Comparison of ENCODE assay signal across 23 cellular contexts in the genomic region with DNA sequence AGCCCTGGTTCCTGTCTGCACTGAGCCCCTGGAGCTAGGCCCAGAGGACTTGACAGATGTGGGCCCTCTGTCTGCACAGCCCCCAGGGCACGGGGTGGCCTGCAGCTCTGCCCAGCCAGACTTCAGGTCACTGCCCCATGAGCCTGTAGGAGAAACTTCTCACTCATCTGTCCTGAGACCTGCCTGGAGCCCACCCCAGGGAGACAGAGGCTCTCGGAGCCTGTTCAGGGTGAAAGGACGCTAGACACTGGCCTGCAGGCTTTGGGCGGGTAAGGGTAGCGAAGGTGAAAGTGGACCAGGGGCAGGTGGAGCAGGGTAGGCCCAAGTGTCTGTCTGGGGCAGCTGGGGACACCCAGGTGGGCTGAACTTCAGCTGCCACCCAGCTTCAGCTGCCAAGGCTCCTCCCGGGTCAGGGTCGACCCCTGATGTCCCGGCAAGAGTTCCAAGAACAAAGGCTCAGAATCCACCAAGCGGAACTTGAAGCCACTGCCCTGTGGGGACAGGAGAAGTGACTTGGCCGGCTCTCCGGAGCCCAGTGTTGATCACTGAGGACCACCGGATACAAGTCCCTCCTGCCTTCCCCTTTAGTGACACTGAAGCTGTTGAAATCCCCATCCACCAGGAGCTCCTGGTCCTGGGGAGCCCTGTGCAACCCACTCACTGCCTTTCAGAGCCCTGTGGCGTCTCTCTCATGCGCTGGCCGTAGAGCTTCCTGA.
A peak's percentile ranks its signal among the peaks of the same experiment; 100 is the strongest.
DNase-seq lines count a peak whose midpoint lies in the region; ATAC-seq and TF ChIP-seq lines count a peak whose summit lies in the region.
"Had no signal": no experiment of that assay in that cellular context is flagged by ENCODE, and none has a peak within 500 bp of the region (broad histone marks: within the 10 kb centered on the region; RNA-seq: fewer than 3 reads in every experiment).

No MANE protein-coding gene starts in this region.

- H3K36me3 Mint-ChIP-seq in activated naive CD4-positive, alpha-beta T cell treated with anti-CD3 and anti-CD28 coated beads, Interleukin-2, amount 50 U/mL, for 72 hours, result no peaks in the 10 kb centered on the region
- H3K36me3 Mint-ChIP-seq in endodermal cell (ENCODE audit: low read depth), result no peaks in the 10 kb centered on the region
- H3K36me3 Mint-ChIP-seq: IgD-negative memory B cell, type B pancreatic cell had no signal

- 91 to 93% methylated on average over 12 to 15 of the region's 15 CpGs for WGBS in endodermal cell (ENCODE audit: insufficient coverage in 1 of 2, insufficient read length in 1 of 2), 2 experiments
- 97% methylated on average over 15 of the region's 15 CpGs for WGBS in smooth muscle cell (ENCODE audit: low lambda C conversion rate)

- TF ChIP-seq CTCF in endodermal cell (conservative IDR thresholded peaks at IDR 0.05), result no peak
- no peak for TF ChIP-seq CTCF in upper lobe of right lung (IDR thresholded peaks at IDR 0.05)
- TF ChIP-seq CTCF in smooth muscle cell (IDR thresholded peaks at IDR 0.05; ENCODE audit: borderline replicate concordance, insufficient read depth, poor library complexity, severe bottlenecking), result no peak

- no peaks in the 10 kb centered on the region for H3K9me3 ChIP-seq in endodermal cell (ENCODE audit: control insufficient read depth, low read length)
- H3K9me3 ChIP-seq in upper lobe of right lung, result no peaks in the 10 kb centered on the region
- H3K9me3 ChIP-seq in smooth muscle cell (replicated peaks; ENCODE audit: low read depth), result no peaks in the 10 kb centered on the region
- H3K9me3 ChIP-seq: breast epithelium had no signal

- peak; percentile 4 for DNase-seq in activated naive CD4-positive, alpha-beta T cell treated with anti-CD3 and anti-CD28 coated beads, Interleukin-2, amount 50 U/mL, for 16 hours
- no peak for DNase-seq in activated naive CD4-positive, alpha-beta T cell treated with anti-CD3 and anti-CD28 coated beads, Interleukin-2, amount 50 U/mL, for 72 hours (ENCODE audit: low spot score in 2 of 2)
- DNase-seq in endodermal cell, result peak; percentile 59
- peak; percentile 75 for DNase-seq in mesenteric fat pad (ENCODE audit: low spot score)
- peak; percentile 56 for DNase-seq in upper lobe of right lung
- no peak for DNase-seq in activated CD4-positive, alpha-beta T cell treated with anti-CD3 and anti-CD28 coated beads for 1 hour
- no peak for DNase-seq in smooth muscle cell (lab: John Stamatoyannopoulos, UW; ENCODE audit: unreplicated experiment)
- DNase-seq in stimulated activated CD4-positive, alpha-beta T cell treated with anti-CD3 and anti-CD28 coated beads, Interleukin-4, amount 100 ng/mL, for 1 hour, result no peak
- DNase-seq: activated CD8-positive, alpha-beta T cell treated with anti-CD3 and anti-CD28 coated beads, Interleukin-2, amount 10 ng/mL, durations not matched to agents 7 days and 5 days; activated T-cell treated with anti-CD3 and anti-CD28 coated beads, Interleukin-2, amount 50 U/mL, for 4 hours; GOT3; MM.1S; NCI-H146; NCI-H774; nucleus accumbens; stimulated activated CD4-positive, alpha-beta T cell treated with anti-CD3 and anti-CD28 coated beads, Interleukin-1b, Interleukin-23, amount 100 ng/mL, for 48 hours; T-helper 9 cell had no signal

- peaks cover 7% of the 10 kb centered on the region for H3F3A ChIP-seq in smooth muscle cell (ENCODE audit: low read depth)

- H4K20me1 ChIP-seq in smooth muscle cell (ENCODE audit: low read depth), result no peaks in the 10 kb centered on the region

- no peaks in the 10 kb centered on the region for H3K36me3 ChIP-seq in endodermal cell (ENCODE audit: control insufficient read depth, insufficient read depth, low read length)
- no peaks in the 10 kb centered on the region for H3K36me3 ChIP-seq in upper lobe of right lung
- H3K36me3 ChIP-seq in smooth muscle cell (ENCODE audit: low read depth), result no peaks in the 10 kb centered on the region
- H3K36me3 ChIP-seq: breast epithelium had no signal

- H3K27ac ChIP-seq in endodermal cell (ENCODE audit: low read depth, low read length), result no peak overlapping the region
- H3K27ac ChIP-seq in upper lobe of right lung, result no peak overlapping the region
- H3K27ac ChIP-seq in smooth muscle cell (ENCODE audit: low read depth), result no peak overlapping the region
- H3K27ac ChIP-seq: breast epithelium had no signal

- peaks cover 11% of the 10 kb centered on the region for H3K4me1 Mint-ChIP-seq in endodermal cell

- no peak overlapping the region for H3K4me3 ChIP-seq in endodermal cell (ENCODE audit: low read length)
- H3K4me3 ChIP-seq in upper lobe of right lung, result no peak overlapping the region
- H3K4me3 ChIP-seq in smooth muscle cell, result no peak overlapping the region
- H3K4me3 ChIP-seq: breast epithelium had no signal

- no peaks in the 10 kb centered on the region for H3K27me3 ChIP-seq in endodermal cell (ENCODE audit: control insufficient read depth, insufficient read depth, low read length, poor library complexity, severe bottlenecking)
- H3K27me3 ChIP-seq in upper lobe of right lung, result no peaks in the 10 kb centered on the region
- H3K27me3 ChIP-seq in smooth muscle cell (ENCODE audit: low read depth), result peaks cover 3% of the 10 kb centered on the region
- H3K27me3 ChIP-seq: breast epithelium had no signal

- H2AFZ ChIP-seq in smooth muscle cell (ENCODE audit: low read depth), result no peak overlapping the region

- H3K27ac Mint-ChIP-seq in activated naive CD4-positive, alpha-beta T cell treated with anti-CD3 and anti-CD28 coated beads, Interleukin-2, amount 50 U/mL, for 72 hours, result no peak overlapping the region
- peak overlapping the region; percentile 80 for H3K27ac Mint-ChIP-seq in endodermal cell
- H3K27ac Mint-ChIP-seq: activated CD8-positive, alpha-beta T cell treated with anti-CD3 and anti-CD28 coated beads, Interleukin-2, amount 10 ng/mL, durations not matched to agents 7 days and 5 days; stimulated activated naive CD8-positive, alpha-beta T cell treated with anti-CD3 and anti-CD28 coated beads, Interleukin-15, Interleukin-2, amounts not matched to agents 100 ng/mL and 50 ng/mL, for 24 hours; type B pancreatic cell had no signal

- H3K4me1 ChIP-seq in endodermal cell (ENCODE audit: control insufficient read depth, insufficient read depth, low read length), result peaks cover 10% of the 10 kb centered on the region
- H3K4me1 ChIP-seq in upper lobe of right lung, result peaks cover 13% of the 10 kb centered on the region
- peaks cover 14% of the 10 kb centered on the region for H3K4me1 ChIP-seq in smooth muscle cell (ENCODE audit: low read depth)

- H3K9ac ChIP-seq in endodermal cell (ENCODE audit: extremely low read depth, low read length, poor library complexity, severe bottlenecking) (no peak overlapping the region), smooth muscle cell (ENCODE audit: low read depth) (no peak overlapping the region)

- H3K79me2 ChIP-seq in smooth muscle cell (ENCODE audit: low read depth), result no peaks in the 10 kb centered on the region

- intact Hi-C loops in upper lobe of right lung (cut with DNase I), result no loop called here

- H3K4me2 ChIP-seq in smooth muscle cell, result no peak overlapping the region

- no peaks in the 10 kb centered on the region for H3K9me3 Mint-ChIP-seq in activated naive CD4-positive, alpha-beta T cell treated with anti-CD3 and anti-CD28 coated beads, Interleukin-2, amount 50 U/mL, for 72 hours
- H3K9me3 Mint-ChIP-seq in endodermal cell, result no peaks in the 10 kb centered on the region
- H3K9me3 Mint-ChIP-seq: activated T-cell treated with anti-CD3 and anti-CD28 coated beads, Interleukin-2, amount 50 U/mL, for 4 hours; IgD-negative memory B cell; stimulated activated naive CD8-positive, alpha-beta T cell treated with anti-CD3 and anti-CD28 coated beads, Interleukin-15, Interleukin-2, amounts not matched to agents 100 ng/mL and 50 ng/mL, for 24 hours; type B pancreatic cell had no signal

- no peak for ATAC-seq in activated naive CD4-positive, alpha-beta T cell treated with anti-CD3 and anti-CD28 coated beads, Interleukin-2, amount 50 U/mL, for 72 hours
- ATAC-seq in upper lobe of right lung, result no peak
- ATAC-seq: activated CD8-positive, alpha-beta T cell treated with anti-CD3 and anti-CD28 coated beads, Interleukin-2, amount 10 ng/mL, durations not matched to agents 7 days and 5 days; activated T-cell treated with anti-CD3 and anti-CD28 coated beads, Interleukin-2, amount 50 U/mL, for 4 hours; Panc1; SK-N-SH treated with all-trans-retinoic acid at 6 μM for 48 hours had no signal

- H3K4me3 Mint-ChIP-seq in endodermal cell, result no peak overlapping the region
- H3K4me3 Mint-ChIP-seq: activated CD8-positive, alpha-beta T cell treated with anti-CD3 and anti-CD28 coated beads, Interleukin-2, amount 10 ng/mL, durations not matched to agents 7 days and 5 days; activated T-cell treated with anti-CD3 and anti-CD28 coated beads, Interleukin-2, amount 50 U/mL, for 4 hours; IgD-negative memory B cell; stimulated activated naive CD8-positive, alpha-beta T cell treated with anti-CD3 and anti-CD28 coated beads, Interleukin-15, Interleukin-2, amounts not matched to agents 100 ng/mL and 50 ng/mL, for 24 hours; type B pancreatic cell had no signal

- H3K27me3 Mint-ChIP-seq in endodermal cell (ENCODE audit: insufficient read depth), result peaks cover 32% of the 10 kb centered on the region
- H3K27me3 Mint-ChIP-seq: stimulated activated naive CD8-positive, alpha-beta T cell treated with anti-CD3 and anti-CD28 coated beads, Interleukin-15, Interleukin-2, amounts not matched to agents 100 ng/mL and 50 ng/mL, for 24 hours; type B pancreatic cell had no signal

Comparison
In these comparisons a context has a peak if more than half of its experiments do, and no peak if none do; other contexts are left out.
1. DNase-seq: peak in activated naive CD4-positive, alpha-beta T cell treated with anti-CD3 and anti-CD28 coated beads, Interleukin-2, amount 50 U/mL, for 16 hours (single experiment), endodermal cell (single experiment), mesenteric fat pad (single experiment) and upper lobe of right lung (single experiment); none in activated naive CD4-positive, alpha-beta T cell treated with anti-CD3 and anti-CD28 coated beads, Interleukin-2, amount 50 U/mL, for 72 hours (0 of 2), activated CD4-positive, alpha-beta T cell treated with anti-CD3 and anti-CD28 coated beads for 1 hour (single experiment), smooth muscle cell (single experiment) and stimulated activated CD4-positive, alpha-beta T cell treated with anti-CD3 and anti-CD28 coated beads, Interleukin-4, amount 100 ng/mL, for 1 hour (single experiment).